20 cellular contexts compared by ENCODE assay signal in genomic region chr3:108181172-108181571, GRCh38. TPM values are rescaled to one million over a fixed set of nuclear protein-coding genes. Genes with fewer than 3 reads are reported as not detected.
DNase-seq lines count a peak whose midpoint lies in the region; ATAC-seq, FAIRE-seq and TF ChIP-seq lines count a peak whose summit lies in the region.
"Had no signal": no experiment of that assay in that cellular context is flagged by ENCODE, and none has a peak within 500 bp of the region (broad histone marks: within the 10 kb centered on the region; RNA-seq: fewer than 3 reads in every experiment).

No MANE protein-coding gene starts in this region.

- no peak for TF ChIP-seq RAD21 in HepG2 (CRISPR knock-in tag; IDR thresholded peaks at IDR 0.05)

- H3K4me1 Mint-ChIP-seq in stimulated activated memory B cell treated with anti-CD40 and anti-IgM and Interleukin-4, amounts not matched to agents 10 μg/mL and 1 μg/mL and 100 μg/mL, for 72 hours = peaks cover 40% of the 10 kb centered on the region

- WGBS in HepG2 (ENCODE audit: low lambda C conversion rate) = 91% methylated on average over 1 of the region's 1 CpG
- WGBS in right lobe of liver (ENCODE audit: insufficient coverage, low coverage, low lambda C conversion rate, missing lambda C conversion rate) = 67% methylated on average over 1 of the region's 1 CpG

- no peak for DNase-seq in HepG2 (ENCODE audit: low spot score)
- no peak for DNase-seq in right lobe of liver
- peak; percentile 22 for DNase-seq in fibroblast of peridontal ligament (ENCODE audit: extremely low read depth)
- DNase-seq in SHP77 treated with DMSO at 0.1 percent for 48 hours (lab: John Stamatoyannopoulos, UW) = no peak
- no peak for DNase-seq in lower lobe of right lung
- DNase-seq: BE2C; CD4-positive, alpha-beta T cell; NCI-H187; NCI-H510A; NCI-H82; Peyer's patch; T-helper 1 cell had no signal

- TF ChIP-seq CTCF in HepG2 (CRISPR knock-in tag; IDR thresholded peaks at IDR 0.05) = no peak
- TF ChIP-seq CTCF in right lobe of liver (IDR thresholded peaks at IDR 0.05) = no peak
- TF ChIP-seq CTCF in Loucy (conservative IDR thresholded peaks at IDR 0.05; ENCODE audit: low read length) = no peak
- no peak for TF ChIP-seq CTCF in lower lobe of right lung (IDR thresholded peaks at IDR 0.05)

- no peak for FAIRE-seq in HepG2 (lab: Jason Lieb, UNC)
- FAIRE-seq: GM19239, HTR-8/SVneo had no signal

- H4K20me1 ChIP-seq in HepG2 (ENCODE audit: insufficient read depth, low read length) (no peaks in the 10 kb centered on the region), Loucy (ENCODE audit: insufficient read depth, low read length, poor library complexity, severe bottlenecking) (no peaks in the 10 kb centered on the region)

- no peaks in the 10 kb centered on the region for H3K79me2 ChIP-seq in HepG2 (ENCODE audit: insufficient read depth, low read length)
- no peaks in the 10 kb centered on the region for H3K79me2 ChIP-seq in Loucy (ENCODE audit: insufficient read depth, low read length)

- POLR2A ChIA-PET in HepG2 (lab: Yijun Ruan, JAX) = no interaction called here

- H3K9me2 ChIP-seq in Loucy (replicated peaks; ENCODE audit: low read depth, low read length) = no peaks in the 10 kb centered on the region

- peaks cover 3% of the 10 kb centered on the region for H3K9me3 Mint-ChIP-seq in stimulated activated memory B cell treated with anti-CD40 and anti-IgM and Interleukin-4, amounts not matched to agents 10 μg/mL and 1 μg/mL and 100 μg/mL, for 72 hours
- H3K9me3 Mint-ChIP-seq: CD4-positive, alpha-beta T cell had no signal

- H2AFZ ChIP-seq in HepG2 (ENCODE audit: low read length) (no peak overlapping the region), Loucy (ENCODE audit: low read length) (peak overlapping the region; percentile 51)

- H3K4me3 ChIP-seq in HepG2 (replicated peaks in 1 of 3; ENCODE audit: insufficient read depth in 1 of 3, low read depth in 2 of 3, low read length in 3 of 3) (no peak overlapping the region), right lobe of liver (no peak overlapping the region), Loucy (ENCODE audit: low read length, poor library complexity, severe bottlenecking) (no peak overlapping the region), lower lobe of right lung (no peak overlapping the region)
- H3K4me3 ChIP-seq: Peyer's patch had no signal

- H3K9me3 ChIP-seq in HepG2 (ENCODE audit: low read length) = no peaks in the 10 kb centered on the region
- no peaks in the 10 kb centered on the region for H3K9me3 ChIP-seq in right lobe of liver
- H3K9me3 ChIP-seq in Loucy (ENCODE audit: insufficient read depth, low read depth, low read length) = no peaks in the 10 kb centered on the region; the same call in 1 of the 2 replicates
- H3K9me3 ChIP-seq in lower lobe of right lung = no peaks in the 10 kb centered on the region
- H3K9me3 ChIP-seq: BE2C, Peyer's patch had no signal

- H3K27me3 ChIP-seq in HepG2 (ENCODE audit: control insufficient read depth in 1 of 2, insufficient read depth in 2 of 2, low read length in 2 of 2) (no peaks in the 10 kb centered on the region), right lobe of liver (no peaks in the 10 kb centered on the region), Loucy (ENCODE audit: insufficient read depth, low read length, poor library complexity, severe bottlenecking) (no peaks in the 10 kb centered on the region), lower lobe of right lung (ENCODE audit: low read depth) (no peaks in the 10 kb centered on the region)
- H3K27me3 ChIP-seq: BE2C, Peyer's patch had no signal

- TF ChIP-seq POLR2A in HepG2 (IDR thresholded peaks at IDR 0.05; ENCODE audit: insufficient read depth in 1 of 2, low read depth in 2 of 2, low read length in 2 of 2) (no peak), right lobe of liver (IDR thresholded peaks at IDR 0.05) (no peak)

- H3K27me3 Mint-ChIP-seq in stimulated activated memory B cell treated with anti-CD40 and anti-IgM and Interleukin-4, amounts not matched to agents 10 μg/mL and 1 μg/mL and 100 μg/mL, for 72 hours = no peaks in the 10 kb centered on the region
- H3K27me3 Mint-ChIP-seq: CD4-positive, alpha-beta T cell had no signal

- no peak overlapping the region for H3K27ac ChIP-seq in HepG2 (ENCODE audit: extremely low read length, insufficient read depth, low read length)
- H3K27ac ChIP-seq in right lobe of liver = no peak overlapping the region
- no peak overlapping the region for H3K27ac ChIP-seq in lower lobe of right lung
- H3K27ac ChIP-seq: HL-60, Peyer's patch had no signal

- H3K4me2 ChIP-seq in HepG2 (ENCODE audit: low read depth, low read length) = no peak overlapping the region
- H3K4me2 ChIP-seq in Loucy (ENCODE audit: low read depth, low read length, poor library complexity, severe bottlenecking) = no peak overlapping the region

- H3K36me3 ChIP-seq in HepG2 (replicated peaks in 1 of 2; ENCODE audit: control insufficient read depth in 1 of 2, insufficient read depth in 2 of 2, low read length in 2 of 2) (no peaks in the 10 kb centered on the region), right lobe of liver (no peaks in the 10 kb centered on the region), Loucy (ENCODE audit: insufficient read depth, low read length) (no peaks in the 10 kb centered on the region), lower lobe of right lung (no peaks in the 10 kb centered on the region)
- H3K36me3 ChIP-seq: BE2C, Peyer's patch had no signal

- ATAC-seq in HepG2 = no peak
- ATAC-seq in right lobe of liver = no peak
- no peak for ATAC-seq in stimulated activated memory B cell treated with anti-CD40 and anti-IgM and Interleukin-4, amounts not matched to agents 10 μg/mL and 1 μg/mL and 100 μg/mL, for 72 hours
- ATAC-seq in GM19023 (IDR thresholded peaks at IDR 0.05; ENCODE audit: unreplicated experiment) = no peak
- no peak for ATAC-seq in lower lobe of right lung
- ATAC-seq: Right ventricle myocardium inferior, SK-N-SH treated with all-trans-retinoic acid at 6 μM for 48 hours had no signal

- H3K9ac ChIP-seq in HepG2 (ENCODE audit: insufficient read depth, low read depth, low read length) (no peak overlapping the region), Loucy (ENCODE audit: low read depth, low read length, poor library complexity, severe bottlenecking) (no peak overlapping the region)

- BruUV-seq in HepG2 (replicated peaks; lab: Mats Ljungman, UMichigan) = no TSS peak

- CTCF ChIA-PET in HepG2 (lab: Yijun Ruan, JAX; ENCODE audit: low intra/inter-chr PET ratio, low total read pairs) = no interaction called here

- H3K4me3 Mint-ChIP-seq in stimulated activated memory B cell treated with anti-CD40 and anti-IgM and Interleukin-4, amounts not matched to agents 10 μg/mL and 1 μg/mL and 100 μg/mL, for 72 hours = no peak overlapping the region
- H3K4me3 Mint-ChIP-seq: CD4-positive, alpha-beta T cell had no signal

- peak overlapping the region; percentile 9 for H3K27ac Mint-ChIP-seq in stimulated activated memory B cell treated with anti-CD40 and anti-IgM and Interleukin-4, amounts not matched to agents 10 μg/mL and 1 μg/mL and 100 μg/mL, for 72 hours
- H3K27ac Mint-ChIP-seq: CD4-positive, alpha-beta T cell had no signal

- intact Hi-C loops in HepG2 (cut with micrococcal nuclease; ENCODE audit: unreplicated experiment) (no loop called here), right lobe of liver (cut with DNase I) (no loop called here), lower lobe of right lung (cut with DNase I) (no loop called here)

- 0 out of 2 replicates have a peak, but pooled peaks cover 4% of the 10 kb centered on the region for H3F3A ChIP-seq in Loucy (ENCODE audit: low read depth)

- TF ChIP-seq EP300 in HepG2 (IDR thresholded peaks at IDR 0.05; ENCODE audit: low read depth in 2 of 2, low read length in 2 of 2) = no peak
- TF ChIP-seq EP300 in HepG2 (CRISPR knock-in tag; IDR thresholded peaks at IDR 0.05; ENCODE audit: borderline replicate concordance) = no peak

- no peaks in the 10 kb centered on the region for H3K4me1 ChIP-seq in HepG2 (ENCODE audit: insufficient read depth, low read length)
- H3K4me1 ChIP-seq in right lobe of liver = no peaks in the 10 kb centered on the region
- peaks cover 15% of the 10 kb centered on the region for H3K4me1 ChIP-seq in Loucy (ENCODE audit: insufficient read depth, low read length, poor library complexity, severe bottlenecking)
- H3K4me1 ChIP-seq in lower lobe of right lung = no peaks in the 10 kb centered on the region
- H3K4me1 ChIP-seq: BE2C, Peyer's patch had no signal

- peaks cover 40% of the 10 kb centered on the region for H3K36me3 Mint-ChIP-seq in stimulated activated memory B cell treated with anti-CD40 and anti-IgM and Interleukin-4, amounts not matched to agents 10 μg/mL and 1 μg/mL and 100 μg/mL, for 72 hours

- in situ Hi-C loops in HepG2 (cut with HindIII; ENCODE audit: extremely low pct_ligation_motif_present, low pct_unique_long_range_greater_than_20kb) = no loop called here

TF ChIP-seq in HepG2, 621 proteins besides CTCF, POLR2A, EP300 and RAD21 (continues in another document):
- no peak for TF ChIP-seq FOSL1 (CRISPR knock-in tag; IDR thresholded peaks at IDR 0.05; ENCODE audit: borderline replicate concordance)
- TF ChIP-seq MAFK (conservative IDR thresholded peaks at IDR 0.05 in 1 of 2, IDR thresholded peaks at IDR 0.05 in 1 of 2; ENCODE audit: low read length in 2 of 2) = peak; percentile 42 to 71; a peak in 3 of 4 replicates

RNA-seq across cellular contexts. Expression of gene IFT57, which starts 41.1 kb away (rescaled TPM):
- total RNA-seq in HepG2 (2016; rRNA removed; fragmentation: Illumina TruSeq; extraction: Trizol) = 14.5 and 18.0 TPM in 2 replicates
- 5.9 and 8.5 TPM in 2 replicates for total RNA-seq in HepG2 (2016; cell fraction: cytosol; rRNA removed; fragmentation: Illumina TruSeq; extraction: Trizol; ENCODE audit: low read depth)
- 15.8 and 16.4 TPM in 2 replicates for total RNA-seq in HepG2 (2016; cell fraction: insoluble cytoplasmic fraction; rRNA removed; fragmentation: Illumina TruSeq; extraction: Trizol)
- total RNA-seq in HepG2 (2016; cell fraction: membrane; rRNA removed; fragmentation: Illumina TruSeq; extraction: Trizol) = 21.3 and 21.6 TPM in 2 replicates
- total RNA-seq in HepG2 (2016; cell fraction: nucleus; rRNA removed; fragmentation: Illumina TruSeq; extraction: Trizol) = 9.6 and 11.6 TPM in 2 replicates
- polyA plus RNA-seq in HepG2 (2011; rRNA removed) = 5.5 and 5.8 TPM in 2 replicates
- 3.3 and 4.4 TPM in 2 replicates for polyA plus RNA-seq in HepG2 (2011; cell fraction: cytosol; rRNA removed)
- polyA plus RNA-seq in HepG2 (2011; cell fraction: nucleus; rRNA removed) = 3.4 and 4.4 TPM in 2 replicates
- polyA plus RNA-seq in HepG2 (2012) = 3.5 and 4.3 TPM in 2 replicates
- 12.1 and 16.1 TPM in 2 replicates for polyA plus RNA-seq in HepG2 (2016; cell fraction: cytosol; fragmentation: Illumina TruSeq; extraction: Trizol; ENCODE audit: low read depth)
- polyA plus RNA-seq in HepG2 (2016; cell fraction: insoluble cytoplasmic fraction; fragmentation: Illumina TruSeq; extraction: Trizol; ENCODE audit: low read depth) = 16.2 and 17.9 TPM in 2 replicates
- polyA plus RNA-seq in HepG2 (2016; cell fraction: membrane; fragmentation: Illumina TruSeq; extraction: Trizol; ENCODE audit: low read depth) = 15.0 and 18.0 TPM in 2 replicates
- polyA plus RNA-seq in HepG2 (2016; cell fraction: nucleus; fragmentation: Illumina TruSeq; extraction: Trizol; ENCODE audit: insufficient read depth, low read depth) = 14.1 and 17.2 TPM in 2 replicates
- polyA minus RNA-seq in HepG2 (2011; rRNA and poly(A)+ RNA removed; ENCODE audit: low replicate concordance) = 2.8 TPM in 1 of 2 replicates, not detected in the other
- polyA minus RNA-seq in HepG2 (2011; cell fraction: cytosol; rRNA and poly(A)+ RNA removed) = 2.9 and 5.8 TPM in 2 replicates
- polyA minus RNA-seq in HepG2 (2011; cell fraction: nucleus; rRNA and poly(A)+ RNA removed) = 5.8 and 7.5 TPM in 2 replicates
- 1 to 10 TPM; 2.4 to 6.2 (median 4.5) TPM for total RNA-seq in right lobe of liver
- total RNA-seq in lower lobe of right lung = 128 TPM
